ENCODE assay signal across 26 cellular contexts in genomic region chr5:84597904-84598303, GRCh38.
A peak's percentile ranks its signal among the peaks of the same experiment; 100 is the strongest.
DNase-seq lines count a peak whose midpoint lies in the region; ATAC-seq and TF ChIP-seq lines count a peak whose summit lies in the region.
"Had no signal": no experiment of that assay in that cellular context is flagged by ENCODE, and none has a peak within 500 bp of the region (broad histone marks: within the 10 kb centered on the region; RNA-seq: fewer than 3 reads in every experiment).

No MANE protein-coding gene starts in this region.

- H3K27ac Mint-ChIP-seq in WTC11 = peak overlapping the region; percentile 99
- H3K27ac Mint-ChIP-seq: CD4-positive, CD25-positive, alpha-beta regulatory T cell had no signal

- no peaks in the 10 kb centered on the region for H3K4me1 ChIP-seq in mesendoderm (ENCODE audit: control insufficient read depth, low read depth, low read length)
- H3K4me1 ChIP-seq: BLaER1 had no signal

- POLR2A ChIA-PET in WTC11 (lab: Charles Lee) = no interaction called here

- no peaks in the 10 kb centered on the region for H3K79me1 ChIP-seq in mesendoderm (ENCODE audit: low read length)

- H2AK5ac ChIP-seq in mesendoderm (ENCODE audit: low read length) = no peak overlapping the region

- H3K36me3 Mint-ChIP-seq in WTC11 = peaks cover 6% of the 10 kb centered on the region
- H3K36me3 Mint-ChIP-seq: CD4-positive, CD25-positive, alpha-beta regulatory T cell; IgD-negative memory B cell had no signal

- DNase-seq in H7 (peak; percentile 13), WTC11 (ENCODE audit: low spot score) (no peak), iPS DF 4.7 (ENCODE audit: extremely low read depth, low spot score) (peak; percentile 69), mesendoderm (peak; percentile 52), T-helper 2 cell (no peak), COLO668 (lab: John Stamatoyannopoulos, UW; ENCODE audit: unreplicated experiment) (no peak), RPMI8226 (no peak)
- DNase-seq in stimulated activated naive CD8-positive, alpha-beta T cell treated with anti-CD3 and anti-CD28 coated beads, Interleukin-15, Interleukin-2, amounts not matched to agents 100 U/mL and 50 U/mL, for 24 hours = no peak
- DNase-seq: CD4-positive, CD25-positive, alpha-beta regulatory T cell; COR-L47; DMS79; EL; GF-D8; HCEC 1CT; NCI-H1048; NCI-H1417; NCI-H1694; NCI-H2081; NCI-H2227 treated with DMSO at 0.1 percent for 48 hours; NCI-H526 treated with DMSO at 0.1 percent for 48 hours; SHP77 treated with DMSO at 0.1 percent for 48 hours had no signal

- no peaks in the 10 kb centered on the region for H3K36me3 ChIP-seq in H7 (replicated peaks; ENCODE audit: control insufficient read depth, insufficient read depth, low read length)
- no peaks in the 10 kb centered on the region for H3K36me3 ChIP-seq in mesendoderm (ENCODE audit: control insufficient read depth, insufficient read depth, low read length)
- H3K36me3 ChIP-seq: BLaER1 had no signal

- peak; percentile 76 for ATAC-seq in WTC11
- ATAC-seq in stimulated activated naive CD8-positive, alpha-beta T cell treated with anti-CD3 and anti-CD28 coated beads, Interleukin-15, Interleukin-2, amounts not matched to agents 100 U/mL and 50 U/mL, for 24 hours = no peak

- H3K4ac ChIP-seq in mesendoderm (ENCODE audit: low read depth, low read length) = no peak overlapping the region

- WGBS in mesendoderm (ENCODE audit: extremely low coverage, insufficient coverage, low lambda C conversion rate) = no CpG with 5 or more reads among the region's 2 CpGs

- no peaks in the 10 kb centered on the region for H3K27me3 Mint-ChIP-seq in WTC11 (ENCODE audit: low read depth)
- H3K27me3 Mint-ChIP-seq: CD4-positive, CD25-positive, alpha-beta regulatory T cell; IgD-negative memory B cell had no signal

- no peak overlapping the region for H4K8ac ChIP-seq in mesendoderm (ENCODE audit: low read depth, low read length)

- H3K4me2 ChIP-seq in mesendoderm (ENCODE audit: low read length) = no peak overlapping the region
- H3K4me2 ChIP-seq: BLaER1, KMS-11 had no signal

- H4K5ac ChIP-seq in mesendoderm (ENCODE audit: low read length) = no peak overlapping the region

- H3K4me3 Mint-ChIP-seq in WTC11 = peak overlapping the region; percentile 2; the same call in 1 of the 2 replicates
- H3K4me3 Mint-ChIP-seq: CD4-positive, CD25-positive, alpha-beta regulatory T cell; IgD-negative memory B cell had no signal

- H3K4me1 Mint-ChIP-seq in WTC11 = peaks cover 52% of the 10 kb centered on the region
- H3K4me1 Mint-ChIP-seq: CD4-positive, CD25-positive, alpha-beta regulatory T cell; IgD-negative memory B cell had no signal

- no peak overlapping the region for H3K9ac ChIP-seq in mesendoderm (ENCODE audit: low read length)
- H3K9ac ChIP-seq: BLaER1, KMS-11 had no signal

- no peak for TF ChIP-seq CTCF in WTC11 (IDR thresholded peaks at IDR 0.05)

- H3K4me3 ChIP-seq in H7 (ENCODE audit: insufficient read depth, low read depth, low read length) = no peak overlapping the region
- no peak overlapping the region for H3K4me3 ChIP-seq in mesendoderm (ENCODE audit: low read length)
- H3K4me3 ChIP-seq: BLaER1, SK-N-MC had no signal

- H3K23ac ChIP-seq in mesendoderm (ENCODE audit: low read length) = no peak overlapping the region

- no peak overlapping the region for H2BK120ac ChIP-seq in mesendoderm (ENCODE audit: low read depth, low read length)

- H3K9me3 Mint-ChIP-seq in WTC11 = peaks cover 11% of the 10 kb centered on the region

- H3K56ac ChIP-seq in mesendoderm (ENCODE audit: low read length) = no peak overlapping the region

- H2BK5ac ChIP-seq in mesendoderm (ENCODE audit: low read length) = no peak overlapping the region

- no peak overlapping the region for H2BK15ac ChIP-seq in mesendoderm (replicated peaks; ENCODE audit: low read depth)

- peak overlapping the region; percentile 44 for H3K27ac ChIP-seq in mesendoderm (ENCODE audit: low read depth, low read length)
- H3K27ac ChIP-seq: BLaER1, KMS-11, RWPE1, SK-N-MC had no signal

- no peaks in the 10 kb centered on the region for H3K27me3 ChIP-seq in H7 (ENCODE audit: control insufficient read depth, insufficient read depth, low read length)
- H3K27me3 ChIP-seq in mesendoderm (ENCODE audit: insufficient read depth, low read length, poor library complexity) = no peaks in the 10 kb centered on the region
- H3K27me3 ChIP-seq: BLaER1 had no signal

- CTCF ChIA-PET in WTC11 (lab: Charles Lee) = no interaction called here

- no peaks in the 10 kb centered on the region for H3K79me2 ChIP-seq in mesendoderm (ENCODE audit: control insufficient read depth, insufficient read depth, low read length)

- no peak overlapping the region for H3K18ac ChIP-seq in mesendoderm (ENCODE audit: low read length)

TF ChIP-seq in WTC11, 78 proteins besides CTCF, POLR2A, EP300 and RAD21:
- no peak for TF ChIP-seq ZNF219 (CRISPR knock-in tag; IDR thresholded peaks at IDR 0.05; ENCODE audit: borderline replicate concordance)
- TF ChIP-seq ZNF121 (CRISPR knock-in tag; IDR thresholded peaks at IDR 0.05) = no peak
- TF ChIP-seq TEAD1 (CRISPR knock-in tag; IDR thresholded peaks at IDR 0.05) = peak; percentile 77; the same call in 1 of the 2 replicates
- TF ChIP-seq, protein P1, sequence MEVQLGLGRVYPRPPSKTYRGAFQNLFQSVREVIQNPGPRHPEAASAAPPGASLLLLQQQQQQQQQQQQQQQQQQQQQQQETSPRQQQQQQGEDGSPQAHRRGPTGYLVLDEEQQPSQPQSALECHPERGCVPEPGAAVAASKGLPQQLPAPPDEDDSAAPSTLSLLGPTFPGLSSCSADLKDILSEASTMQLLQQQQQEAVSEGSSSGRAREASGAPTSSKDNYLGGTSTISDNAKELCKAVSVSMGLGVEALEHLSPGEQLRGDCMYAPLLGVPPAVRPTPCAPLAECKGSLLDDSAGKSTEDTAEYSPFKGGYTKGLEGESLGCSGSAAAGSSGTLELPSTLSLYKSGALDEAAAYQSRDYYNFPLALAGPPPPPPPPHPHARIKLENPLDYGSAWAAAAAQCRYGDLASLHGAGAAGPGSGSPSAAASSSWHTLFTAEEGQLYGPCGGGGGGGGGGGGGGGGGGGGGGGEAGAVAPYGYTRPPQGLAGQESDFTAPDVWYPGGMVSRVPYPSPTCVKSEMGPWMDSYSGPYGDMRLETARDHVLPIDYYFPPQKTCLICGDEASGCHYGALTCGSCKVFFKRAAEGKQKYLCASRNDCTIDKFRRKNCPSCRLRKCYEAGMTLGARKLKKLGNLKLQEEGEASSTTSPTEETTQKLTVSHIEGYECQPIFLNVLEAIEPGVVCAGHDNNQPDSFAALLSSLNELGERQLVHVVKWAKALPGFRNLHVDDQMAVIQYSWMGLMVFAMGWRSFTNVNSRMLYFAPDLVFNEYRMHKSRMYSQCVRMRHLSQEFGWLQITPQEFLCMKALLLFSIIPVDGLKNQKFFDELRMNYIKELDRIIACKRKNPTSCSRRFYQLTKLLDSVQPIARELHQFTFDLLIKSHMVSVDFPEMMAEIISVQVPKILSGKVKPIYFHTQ (CRISPR knock-in tag; IDR thresholded peaks at IDR 0.05) = no peak
- TF ChIP-seq FOXJ3 (CRISPR knock-in tag; IDR thresholded peaks at IDR 0.05; ENCODE audit: borderline replicate concordance) = no peak
- TF ChIP-seq JAZF1 (CRISPR knock-in tag; IDR thresholded peaks at IDR 0.05) = no peak
- 0 out of 2 replicates have a peak, but pooled peaks have one; percentile 27 for TF ChIP-seq NFE2L1 (CRISPR knock-in tag; IDR thresholded peaks at IDR 0.05)
- TF ChIP-seq ETV6 (CRISPR knock-in tag; IDR thresholded peaks at IDR 0.05) = 0 out of 2 replicates have a peak, but pooled peaks have one; percentile 61
TF ChIP-seq in WTC11: peak in this region for 3.

Comparison
In these comparisons a context has a peak if more than half of its experiments do, and no peak if none do; other contexts are left out.
1. DNase-seq: peak in H7 (single experiment), iPS DF 4.7 (single experiment) and mesendoderm (single experiment); none in WTC11 (single experiment), T-helper 2 cell (0 of 5), COLO668 (single experiment), RPMI8226 (single experiment) and stimulated activated naive CD8-positive, alpha-beta T cell treated with anti-CD3 and anti-CD28 coated beads, Interleukin-15, Interleukin-2, amounts not matched to agents 100 U/mL and 50 U/mL, for 24 hours (single experiment).